Comparison of ENCODE assay signal across 28 cellular contexts in the genomic region with DNA sequence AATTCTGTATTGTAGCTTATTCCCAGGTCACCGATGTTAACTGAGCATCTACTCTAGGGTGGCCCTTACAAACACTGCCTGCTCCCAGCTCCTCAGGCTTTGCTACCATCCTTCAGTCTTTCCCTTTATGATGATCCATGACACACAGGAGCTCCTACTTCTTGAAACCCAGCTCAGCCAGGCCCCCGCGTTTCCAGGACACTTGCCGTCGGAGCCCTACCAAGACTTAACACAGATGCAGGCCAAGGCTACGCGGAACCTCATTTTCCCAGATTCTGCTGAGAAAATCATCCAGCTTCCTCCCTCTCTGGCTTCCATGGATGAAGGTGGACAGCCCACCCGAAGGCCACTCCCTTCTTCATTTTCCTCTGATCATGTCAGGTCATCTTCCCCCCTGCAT.
"Had no signal": no experiment of that assay in that cellular context is flagged by ENCODE, and none has a peak within 500 bp of the region (broad histone marks: within the 10 kb centered on the region; RNA-seq: fewer than 3 reads in every experiment).

No MANE protein-coding gene starts in this region.

- DNase-seq: hypothalamus; immature natural killer cell; left cardiac atrium; left ventricle myocardium superior; lower lobe of right lung; mammary epithelial cell; mesenchymal stem cell; naive thymus-derived CD8-positive, alpha-beta T cell; occipital lobe; psoas muscle; right lobe of liver; stimulated activated CD4-positive, alpha-beta T cell treated with anti-CD3 and anti-CD28 coated beads, Interleukin-1b, Interleukin-23, amount 100 ng/mL, for 48 hours; stimulated activated CD4-positive, alpha-beta T cell treated with anti-CD3 and anti-CD28 coated beads, Interleukin-2, amount 100 ng/mL, for 48 hours; stimulated activated CD4-positive, alpha-beta T cell treated with anti-CD3 and anti-CD28 coated beads, Interleukin-4, amount 100 ng/mL, for 4 hours; stimulated activated CD8-positive, alpha-beta memory T cell treated with anti-CD3 and anti-CD28 coated beads, Interleukin-4, amount 100 ng/mL, for 48 hours; stimulated activated naive CD4-positive, alpha-beta T cell treated with Interleukin-2 at 50 U/mL for 16 hours; stimulated activated naive CD8-positive, alpha-beta T cell treated with anti-CD3 and anti-CD28 coated beads, Interleukin-15, amount 100 ng/mL, for 72 hours; substantia nigra; uterus had no signal

- H3K4me1 Mint-ChIP-seq: immature natural killer cell; stimulated activated memory B cell treated with anti-CD40 and anti-IgM and Interleukin-4, amounts not matched to agents 10 μg/mL and 1 μg/mL and 100 μg/mL, for 72 hours had no signal

- H3K27ac Mint-ChIP-seq: immature natural killer cell; nephron; stimulated activated memory B cell treated with anti-CD40 and anti-IgM and Interleukin-4, amounts not matched to agents 10 μg/mL and 1 μg/mL and 100 μg/mL, for 72 hours; type B pancreatic cell had no signal

- H3K27ac ChIP-seq: lower lobe of right lung, neutrophil, parathyroid adenoma, psoas muscle, right lobe of liver, tibial nerve, uterus had no signal

- H3K27me3 Mint-ChIP-seq: naive thymus-derived CD8-positive, alpha-beta T cell; stimulated activated memory B cell treated with anti-CD40 and anti-IgM and Interleukin-4, amounts not matched to agents 10 μg/mL and 1 μg/mL and 100 μg/mL, for 72 hours; stimulated activated naive CD8-positive, alpha-beta T cell treated with anti-CD3 and anti-CD28 coated beads, Interleukin-15, amount 100 ng/mL, for 72 hours; type B pancreatic cell had no signal

- H3K36me3 ChIP-seq: lower lobe of right lung, neutrophil, right lobe of liver, uterus had no signal

- H3K4me3 Mint-ChIP-seq: immature natural killer cell; naive thymus-derived CD8-positive, alpha-beta T cell; nephron; neural crest cell; stimulated activated memory B cell treated with anti-CD40 and anti-IgM and Interleukin-4, amounts not matched to agents 10 μg/mL and 1 μg/mL and 100 μg/mL, for 72 hours; stimulated activated naive CD8-positive, alpha-beta T cell treated with anti-CD3 and anti-CD28 coated beads, Interleukin-15, amount 100 ng/mL, for 72 hours; type B pancreatic cell had no signal

- ATAC-seq: left cardiac atrium; left lobe of liver; left ventricle myocardium superior; lower lobe of right lung; naive thymus-derived CD8-positive, alpha-beta T cell; psoas muscle; right lobe of liver; stimulated activated memory B cell treated with anti-CD40 and anti-IgM and Interleukin-4, amounts not matched to agents 10 μg/mL and 1 μg/mL and 100 μg/mL, for 72 hours; stimulated activated naive CD8-positive, alpha-beta T cell treated with anti-CD3 and anti-CD28 coated beads, Interleukin-15, amount 100 ng/mL, for 72 hours had no signal

- H3K27me3 ChIP-seq: neutrophil, right lobe of liver, tibial nerve, uterus had no signal

- H3K4me3 ChIP-seq: lower lobe of right lung, psoas muscle, right lobe of liver, smooth muscle cell, tibial nerve, uterus had no signal

- H3K36me3 Mint-ChIP-seq: immature natural killer cell; stimulated activated memory B cell treated with anti-CD40 and anti-IgM and Interleukin-4, amounts not matched to agents 10 μg/mL and 1 μg/mL and 100 μg/mL, for 72 hours; type B pancreatic cell had no signal

- H3K4me1 ChIP-seq: lower lobe of right lung, psoas muscle, right lobe of liver, uterus had no signal

- H3K9me3 Mint-ChIP-seq: naive thymus-derived CD8-positive, alpha-beta T cell; nephron; stimulated activated naive CD8-positive, alpha-beta T cell treated with anti-CD3 and anti-CD28 coated beads, Interleukin-15, amount 100 ng/mL, for 72 hours; type B pancreatic cell had no signal

- H3K9me3 ChIP-seq: lower lobe of right lung, neutrophil, psoas muscle, right lobe of liver, tibial nerve, uterus had no signal
